29 cellular contexts compared by ENCODE assay signal in genomic region chr21:23003951-23004350, GRCh38.
"Had no signal": no experiment of that assay in that cellular context is flagged by ENCODE, and none has a peak within 500 bp of the region (broad histone marks: within the 10 kb centered on the region; RNA-seq: fewer than 3 reads in every experiment).

No MANE protein-coding gene starts in this region.

- H3K9me3 ChIP-seq: adrenal gland, body of pancreas, esophagus muscularis mucosa, gastrocnemius medialis had no signal

- H3K27ac ChIP-seq: adrenal gland, body of pancreas, esophagus muscularis mucosa, foreskin keratinocyte, gastrocnemius medialis, heart left ventricle, VCaP had no signal

- H3K36me3 ChIP-seq: adrenal gland, esophagus muscularis mucosa, gastrocnemius medialis, heart left ventricle had no signal

- H3K27me3 ChIP-seq: adrenal gland, body of pancreas, esophagus muscularis mucosa, foreskin keratinocyte, gastrocnemius medialis, heart left ventricle had no signal

- DNase-seq: activated CD4-positive, alpha-beta T cell treated with anti-CD3 and anti-CD28 coated beads for 1 hour; activated CD4-positive, alpha-beta T cell treated with anti-CD3 and anti-CD28 coated beads for 4 hours; activated CD4-positive, alpha-beta T cell treated with anti-CD3 and anti-CD28 coated beads, Interleukin-2, amount 10 ng/mL, durations not matched to agents 7 days and 5 days; activated CD4-positive, alpha-beta T cell treated with anti-CD3 and anti-CD28 coated beads, Interleukin-2, amount 50 U/mL, for 48 hours; activated CD8-positive, alpha-beta memory T cell treated with anti-CD3 and anti-CD28 coated beads for 24 hours; activated CD8-positive, alpha-beta T cell treated with anti-CD3 and anti-CD28 coated beads for 36 hours; activated effector memory CD4-positive, alpha-beta T cell treated with anti-CD3 and anti-CD28 coated beads, Interleukin-2, amount 50 U/mL, for 16 hours; activated naive CD4-positive, alpha-beta T cell treated with anti-CD3 and anti-CD28 coated beads for 36 hours; activated naive CD8-positive, alpha-beta T cell treated with anti-CD3 and anti-CD28 coated beads for 36 hours; activated naive CD8-positive, alpha-beta T cell treated with anti-CD3 and anti-CD28 coated beads, Interleukin-2, amount 50 U/mL, for 24 hours; activated T-cell treated with anti-CD3 and anti-CD28 coated beads, Interleukin-2, amount 50 U/mL, for 48 hours; adrenal gland; amygdala; aorta; body of pancreas; caudate nucleus; cortex of kidney; dermis blood vessel endothelial cell; effector CD4-positive, alpha-beta T cell; effector memory CD8-positive, alpha-beta T cell; erythroblast; foreskin keratinocyte; gastrocnemius medialis; glutamatergic neuron; heart left ventricle; hypothalamus had no signal

- ATAC-seq: activated CD8-positive, alpha-beta T cell treated with anti-CD3 and anti-CD28 coated beads for 36 hours; activated naive CD8-positive, alpha-beta T cell treated with anti-CD3 and anti-CD28 coated beads, Interleukin-2, amount 50 U/mL, for 24 hours; body of pancreas; effector memory CD8-positive, alpha-beta T cell; foreskin keratinocyte; gastrocnemius medialis; heart left ventricle; WTC11 had no signal

- H3K4me1 ChIP-seq: adrenal gland, body of pancreas, esophagus muscularis mucosa, foreskin keratinocyte, gastrocnemius medialis, heart left ventricle had no signal

- H3K4me3 ChIP-seq: adrenal gland, body of pancreas, esophagus muscularis mucosa, gastrocnemius medialis, heart left ventricle had no signal
